In the genomic region with DNA sequence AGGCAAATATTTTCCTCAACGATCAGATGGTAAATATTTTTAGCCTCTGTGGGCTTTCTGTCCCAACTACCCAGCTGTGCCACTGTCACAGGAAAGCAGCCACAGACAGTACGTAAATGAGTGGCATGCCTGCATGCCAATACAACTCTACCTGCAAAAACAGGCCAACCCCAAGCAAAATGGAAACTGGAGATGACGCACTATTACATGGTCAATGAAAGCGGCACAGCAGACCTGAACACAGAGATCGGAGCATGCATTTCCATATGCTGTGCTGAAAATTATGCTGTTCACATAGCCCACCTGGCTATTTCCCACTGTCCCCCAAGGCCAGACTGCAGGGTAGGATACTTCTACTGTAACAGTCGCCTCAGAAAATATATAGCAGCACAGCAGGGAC, we compare ENCODE assay signal across 1 cellular context.
TF ChIP-seq lines count a peak whose summit lies in the region.

No MANE protein-coding gene starts in this region.

TF ChIP-seq in H1, 55 proteins besides CTCF, POLR2A, EP300 and RAD21:
- TF ChIP-seq ZNF274 (IDR thresholded peaks at IDR 0.05; ENCODE audit: borderline replicate concordance, extremely low read depth, low read length) (no peak), KDM5A (IDR thresholded peaks at IDR 0.05; ENCODE audit: low read length) (no peak), BRCA1 (IDR thresholded peaks at IDR 0.05; ENCODE audit: low read depth, low read length) (no peak), NRF1 (IDR thresholded peaks at IDR 0.05; ENCODE audit: low read depth, low read length) (no peak), BCL11A (IDR thresholded peaks at IDR 0.05; ENCODE audit: low read depth in 2 of 2, low read length in 2 of 2) (no peak), GABPA (IDR thresholded peaks at IDR 0.05; ENCODE audit: borderline replicate concordance, insufficient read depth, low read length) (no peak), CHD2 (IDR thresholded peaks at IDR 0.05; ENCODE audit: low read length) (no peak), BACH1 (IDR thresholded peaks at IDR 0.05; ENCODE audit: low read length) (no peak), SIX5 (IDR thresholded peaks at IDR 0.05; ENCODE audit: low read depth, low read length) (no peak), KDM4A (IDR thresholded peaks at IDR 0.05; ENCODE audit: low read depth, low read length, severe bottlenecking) (no peak), RFX5 (IDR thresholded peaks at IDR 0.05; ENCODE audit: borderline replicate concordance, low read depth, low read length) (no peak), ASH2L (IDR thresholded peaks at IDR 0.05; ENCODE audit: low read length) (no peak), EGR1 (IDR thresholded peaks at IDR 0.05; ENCODE audit: borderline replicate concordance, low read depth, low read length) (no peak)
- TF ChIP-seq, protein P1, sequence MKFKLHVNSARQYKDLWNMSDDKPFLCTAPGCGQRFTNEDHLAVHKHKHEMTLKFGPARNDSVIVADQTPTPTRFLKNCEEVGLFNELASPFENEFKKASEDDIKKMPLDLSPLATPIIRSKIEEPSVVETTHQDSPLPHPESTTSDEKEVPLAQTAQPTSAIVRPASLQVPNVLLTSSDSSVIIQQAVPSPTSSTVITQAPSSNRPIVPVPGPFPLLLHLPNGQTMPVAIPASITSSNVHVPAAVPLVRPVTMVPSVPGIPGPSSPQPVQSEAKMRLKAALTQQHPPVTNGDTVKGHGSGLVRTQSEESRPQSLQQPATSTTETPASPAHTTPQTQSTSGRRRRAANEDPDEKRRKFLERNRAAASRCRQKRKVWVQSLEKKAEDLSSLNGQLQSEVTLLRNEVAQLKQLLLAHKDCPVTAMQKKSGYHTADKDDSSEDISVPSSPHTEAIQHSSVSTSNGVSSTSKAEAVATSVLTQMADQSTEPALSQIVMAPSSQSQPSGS (IDR thresholded peaks at IDR 0.05; ENCODE audit: low read length) = no peak
- TF ChIP-seq, protein P2, sequence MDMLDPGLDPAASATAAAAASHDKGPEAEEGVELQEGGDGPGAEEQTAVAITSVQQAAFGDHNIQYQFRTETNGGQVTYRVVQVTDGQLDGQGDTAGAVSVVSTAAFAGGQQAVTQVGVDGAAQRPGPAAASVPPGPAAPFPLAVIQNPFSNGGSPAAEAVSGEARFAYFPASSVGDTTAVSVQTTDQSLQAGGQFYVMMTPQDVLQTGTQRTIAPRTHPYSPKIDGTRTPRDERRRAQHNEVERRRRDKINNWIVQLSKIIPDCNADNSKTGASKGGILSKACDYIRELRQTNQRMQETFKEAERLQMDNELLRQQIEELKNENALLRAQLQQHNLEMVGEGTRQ (IDR thresholded peaks at IDR 0.05; ENCODE audit: low read length) = no peak
